In the genomic region with DNA sequence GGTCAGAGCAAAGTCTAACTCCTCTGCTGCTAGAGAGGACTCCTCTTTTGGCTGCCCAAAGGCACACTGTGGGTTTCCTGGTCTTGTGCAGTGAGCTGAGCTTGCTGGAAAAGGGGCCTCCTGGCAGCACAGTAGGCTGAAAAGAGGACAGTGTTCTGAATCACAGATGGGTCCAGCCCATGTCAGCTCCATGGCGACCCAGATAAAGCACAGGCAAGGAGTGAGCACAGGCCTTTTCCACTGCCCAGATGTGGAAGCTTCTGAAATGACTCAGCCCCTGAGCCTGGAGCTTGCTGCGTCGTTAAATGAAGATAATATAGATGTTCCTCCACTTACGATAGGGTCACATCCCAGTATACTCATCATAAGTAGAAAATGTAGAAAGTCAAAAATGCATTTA, we compare ENCODE assay signal across 1 cellular context.
TF ChIP-seq lines count a peak whose summit lies in the region.

No MANE protein-coding gene starts in this region.

TF ChIP-seq in K562, 482 proteins besides CTCF, POLR2A, EP300 and RAD21 (continued from another document):
- TF ChIP-seq JUND (IDR thresholded peaks at IDR 0.05; ENCODE audit: borderline replicate concordance, low read depth, low read length) (peak; percentile 5; the same call in 1 of the 2 replicates), JUND (tag; IDR thresholded peaks at IDR 0.05; ENCODE audit: borderline replicate concordance, low read depth, low read length) (no peak), FOSL1 (tag; conservative IDR thresholded peaks at IDR 0.05) (peak; percentile 66), PTRF (tag; IDR thresholded peaks at IDR 0.05) (no peak)
